19 cellular contexts compared by ENCODE assay signal in genomic region chr2:230921806-230922595, GRCh38. TPM values are rescaled to one million over a fixed set of nuclear protein-coding genes. Genes with fewer than 3 reads are reported as not detected.
DNase-seq lines count a peak whose midpoint lies in the region; ATAC-seq, FAIRE-seq and TF ChIP-seq lines count a peak whose summit lies in the region.
"Had no signal": no experiment of that assay in that cellular context is flagged by ENCODE, and none has a peak within 500 bp of the region (broad histone marks: within the 10 kb centered on the region; RNA-seq: fewer than 3 reads in every experiment).

No MANE protein-coding gene starts in this region.

- POLR2A ChIA-PET in CD4-positive, alpha-beta T cell (lab: Charles Lee), result no interaction called here

- H3K9me3 ChIP-seq in CD4-positive, alpha-beta T cell (ENCODE audit: control insufficient read depth, low read length), result no peaks in the 10 kb centered on the region
- no peaks in the 10 kb centered on the region for H3K9me3 ChIP-seq in neuronal stem cell (replicated peaks in 1 of 2; ENCODE audit: control insufficient read depth in 2 of 2, insufficient read depth in 1 of 2, low read depth in 1 of 2, low read length in 2 of 2)
- H3K9me3 ChIP-seq in uterus, result no peaks in the 10 kb centered on the region
- H3K9me3 ChIP-seq: gastrocnemius medialis, HAP-1 had no signal

- no peak overlapping the region for H2BK15ac ChIP-seq in neuronal stem cell (ENCODE audit: low read length)

- peak; percentile 94 for FAIRE-seq in GM12892 (lab: Jason Lieb, UNC)

- H3K27me3 Mint-ChIP-seq in CD4-positive, alpha-beta T cell, result no peaks in the 10 kb centered on the region
- H3K27me3 Mint-ChIP-seq: B cell had no signal

- H2BK12ac ChIP-seq in neuronal stem cell (ENCODE audit: low read length), result no peak overlapping the region

- H3K18ac ChIP-seq in neuronal stem cell (ENCODE audit: low read length), result peak overlapping the region; percentile 70

- H3K36me3 Mint-ChIP-seq in CD4-positive, alpha-beta T cell (ENCODE audit: low read depth), result no peaks in the 10 kb centered on the region
- H3K36me3 Mint-ChIP-seq: type B pancreatic cell had no signal

- DNase-seq in CD4-positive, alpha-beta T cell, result peak in 1 of 10 experiments; percentile 20
- DNase-seq in GM12892 (ENCODE audit: insufficient read length), result no peak
- DNase-seq in activated CD8-positive, alpha-beta memory T cell treated with anti-CD3 and anti-CD28 coated beads, Interleukin-2, amount 50 U/mL, for 4 hours, result peak; percentile 7
- DNase-seq in neuronal stem cell (ENCODE audit: low spot score), result no peak
- no peak for DNase-seq in activated gamma-delta T cell (lab: John Stamatoyannopoulos, UW)
- DNase-seq in uterus, result no peak
- no peak for DNase-seq in COR-L47 (lab: John Stamatoyannopoulos, UW)
- DNase-seq: activated CD4-positive, alpha-beta T cell treated with anti-CD3 and anti-CD28 coated beads, Interleukin-2, amount 50 U/mL, for 1 hour; gastrocnemius medialis; IMR-90; MV-4-11; retina; stimulated activated CD4-positive, alpha-beta T cell treated with anti-CD3 and anti-CD28 coated beads, Interleukin-2, amount 100 ng/mL, for 24 hours had no signal

- no peak overlapping the region for H4K8ac ChIP-seq in neuronal stem cell (ENCODE audit: low read depth, low read length)

- no peak overlapping the region for H3K23ac ChIP-seq in neuronal stem cell (ENCODE audit: low read depth, low read length, poor library complexity)

- H3K27me3 ChIP-seq in CD4-positive, alpha-beta T cell (ENCODE audit: control insufficient read depth, insufficient read depth, low read length), result no peaks in the 10 kb centered on the region
- H3K27me3 ChIP-seq in neuronal stem cell (ENCODE audit: control insufficient read depth in 3 of 3, insufficient read depth in 3 of 3, low read depth in 1 of 3, low read length in 3 of 3), result no peaks in the 10 kb centered on the region
- no peaks in the 10 kb centered on the region for H3K27me3 ChIP-seq in uterus
- H3K27me3 ChIP-seq: gastrocnemius medialis had no signal

- peak; percentile 75 for TF ChIP-seq POLR2A in GM12892 (IDR thresholded peaks at IDR 0.05; ENCODE audit: low read depth, low read length)
- TF ChIP-seq POLR2A in uterus (IDR thresholded peaks at IDR 0.05), result no peak

- TF ChIP-seq CTCF in CD4-positive, alpha-beta T cell (IDR thresholded peaks at IDR 0.05), result no peak
- no peak for TF ChIP-seq CTCF in uterus (IDR thresholded peaks at IDR 0.05)

- no peak overlapping the region for H2AK5ac ChIP-seq in neuronal stem cell (ENCODE audit: low read depth, low read length)

- no peak overlapping the region for H3K4ac ChIP-seq in neuronal stem cell (ENCODE audit: low read length)

- peak overlapping the region; percentile 12 for H2AFZ ChIP-seq in neuronal stem cell (ENCODE audit: low read length)

- H3K14ac ChIP-seq in neuronal stem cell (ENCODE audit: low read length), result no peak overlapping the region

- no peak overlapping the region for H3K9ac ChIP-seq in neuronal stem cell (ENCODE audit: low read depth, low read length, poor library complexity)

- no peak overlapping the region for H2BK5ac ChIP-seq in neuronal stem cell (ENCODE audit: low read length)

- H3K4me1 Mint-ChIP-seq in CD4-positive, alpha-beta T cell (ENCODE audit: low read depth), result peaks cover 67% of the 10 kb centered on the region

- ATAC-seq in CD4-positive, alpha-beta T cell (ENCODE audit: poor library complexity), result no peak
- ATAC-seq: gastrocnemius medialis had no signal

- H3K9me3 Mint-ChIP-seq in CD4-positive, alpha-beta T cell, result no peaks in the 10 kb centered on the region
- H3K9me3 Mint-ChIP-seq: type B pancreatic cell had no signal

- CTCF ChIA-PET in CD4-positive, alpha-beta T cell (lab: Charles Lee), result no interaction called here

- no peaks in the 10 kb centered on the region for H3K36me3 ChIP-seq in neuronal stem cell (replicated peaks in 1 of 2; ENCODE audit: control insufficient read depth in 2 of 2, insufficient read depth in 2 of 2, low read length in 2 of 2)
- H3K36me3 ChIP-seq in uterus, result no peaks in the 10 kb centered on the region
- H3K36me3 ChIP-seq: gastrocnemius medialis, HAP-1 had no signal

- WGBS in neuronal stem cell (ENCODE audit: extremely low coverage in 2 of 2, insufficient read length in 2 of 2, insufficient replicate concordance in 1 of 2), 2 donors, result no CpG with 5 or more reads among the region's 11 CpGs

- peak overlapping the region; percentile 25 for H3K4me3 Mint-ChIP-seq in CD4-positive, alpha-beta T cell
- H3K4me3 Mint-ChIP-seq: B cell, type B pancreatic cell had no signal

- H3K4me3 ChIP-seq in neuronal stem cell (ENCODE audit: low read length in 2 of 2) (no peak overlapping the region), uterus (no peak overlapping the region)
- H3K4me3 ChIP-seq: gastrocnemius medialis, HAP-1 had no signal

- H3K4me2 ChIP-seq in neuronal stem cell (ENCODE audit: insufficient read depth, low read length, poor library complexity, severe bottlenecking), result no peak overlapping the region

- H3K4me1 ChIP-seq in neuronal stem cell (ENCODE audit: control insufficient read depth in 2 of 2, insufficient read depth in 1 of 2, low read depth in 1 of 2, low read length in 2 of 2) (peaks cover 0 to 8% of the 10 kb centered on the region in 2 donors), uterus (no peaks in the 10 kb centered on the region)
- H3K4me1 ChIP-seq: gastrocnemius medialis had no signal

- no peak overlapping the region for H4K91ac ChIP-seq in neuronal stem cell (ENCODE audit: low read depth, low read length, poor library complexity)

- peak overlapping the region; percentile 49 for H3K27ac Mint-ChIP-seq in CD4-positive, alpha-beta T cell
- H3K27ac Mint-ChIP-seq: B cell, type B pancreatic cell had no signal

- intact Hi-C loops in CD4-positive, alpha-beta T cell (cut with DNase I, micrococcal nuclease), result loop anchor here in 1 of 2 experiments (5.0 kb wide), 1 partner anchor 75 kb away; no protein-coding TSS in a partner anchor
- intact Hi-C loops in uterus (cut with DNase I; ENCODE audit: low total_unique reads), result no loop called here

- no peaks in the 10 kb centered on the region for H3K79me1 ChIP-seq in neuronal stem cell (ENCODE audit: low read depth, low read length)

- H2BK120ac ChIP-seq in neuronal stem cell (ENCODE audit: low read depth, low read length), result no peak overlapping the region

- no peak overlapping the region for H3K27ac ChIP-seq in CD4-positive, alpha-beta T cell (ENCODE audit: low read depth, low read length)
- H3K27ac ChIP-seq in neuronal stem cell (replicated peaks; ENCODE audit: low read length) (no peak overlapping the region), uterus (no peak overlapping the region)
- H3K27ac ChIP-seq: gastrocnemius medialis had no signal

RNA-seq across cellular contexts. Expression of gene GPR55, which starts 3.0 kb away (rescaled TPM):
- 1 to 10 TPM; 2.9 to 3.8 TPM for total RNA-seq in CD4-positive, alpha-beta T cell
- 15.5 TPM for polyA plus RNA-seq in GM12892 (2012; ENCODE audit: missing spikeins)
- not detected for polyA plus RNA-seq in neuronal stem cell (2013, experiment 1 of 2)
- polyA plus RNA-seq in neuronal stem cell (2013, experiment 2 of 2), result not detected
- total RNA-seq in uterus, result not detected
- total RNA-seq: cerebellum, gastrocnemius medialis, IMR-90, lung microvascular endothelial cell had no signal
- polyA plus RNA-seq: neural cell had no signal

RNA-seq across cellular contexts. Expression of gene ITM2C, which starts 57.3 kb away (rescaled TPM):
- 10 to 100 TPM; 19.8 to 21.5 TPM for total RNA-seq in CD4-positive, alpha-beta T cell
- 52.2 TPM for polyA plus RNA-seq in GM12892 (2012; ENCODE audit: missing spikeins)
- polyA plus RNA-seq in neuronal stem cell (2013, experiment 1 of 2), result 167 TPM
- polyA plus RNA-seq in neuronal stem cell (2013, experiment 2 of 2), result 168 TPM
- total RNA-seq in uterus, result 100 to 1,000 TPM in 1 of 4 donors, 10 to 100 TPM in 3; 33.8 to 301 (median 67.6) TPM
